In genomic region chr2:181411105-181411849, GRCh38 we compare ENCODE assay signal across 9 cellular contexts. TPM values are rescaled to one million over a fixed set of nuclear protein-coding genes. Genes with fewer than 3 reads are reported as not detected.
DNase-seq lines count a peak whose midpoint lies in the region; ATAC-seq lines count a peak whose summit lies in the region.
"Had no signal": no experiment of that assay in that cellular context is flagged by ENCODE, and none has a peak within 500 bp of the region (broad histone marks: within the 10 kb centered on the region; RNA-seq: fewer than 3 reads in every experiment).

No MANE protein-coding gene starts in this region.

- POLR2A ChIA-PET in naive thymus-derived CD4-positive, alpha-beta T cell (lab: Charles Lee) = no interaction called here

- H3K27ac Mint-ChIP-seq in naive thymus-derived CD4-positive, alpha-beta T cell = peak overlapping the region in 1 of 9 donors; percentile 20
- no peak overlapping the region for H3K27ac Mint-ChIP-seq in activated T-cell treated with anti-CD3 and anti-CD28 coated beads, Interleukin-2, amount 50 U/mL, for 24 hours
- H3K27ac Mint-ChIP-seq: CD8-positive, alpha-beta T cell had no signal

- H3K27me3 ChIP-seq in BLaER1 = no peaks in the 10 kb centered on the region
- no peaks in the 10 kb centered on the region for H3K27me3 ChIP-seq in naive thymus-derived CD4-positive, alpha-beta T cell (ENCODE audit: control insufficient read depth in 2 of 2, insufficient read depth in 2 of 2, low read length in 2 of 2)

- peak overlapping the region; percentile 96 for H3K27ac ChIP-seq in BLaER1
- no peak overlapping the region for H3K27ac ChIP-seq in naive thymus-derived CD4-positive, alpha-beta T cell (ENCODE audit: low read depth, low read length)

- H3K4me2 ChIP-seq in BLaER1 = peak overlapping the region; percentile 81

- intact Hi-C loops in naive thymus-derived CD4-positive, alpha-beta T cell (cut with micrococcal nuclease) = no loop called here

- H3K4me1 ChIP-seq in BLaER1 = peaks cover 65% of the 10 kb centered on the region
- no peaks in the 10 kb centered on the region for H3K4me1 ChIP-seq in naive thymus-derived CD4-positive, alpha-beta T cell (ENCODE audit: control insufficient read depth in 2 of 2, insufficient read depth in 2 of 2, low read length in 2 of 2)

- no peak overlapping the region for H3K4me3 Mint-ChIP-seq in naive thymus-derived CD4-positive, alpha-beta T cell
- H3K4me3 Mint-ChIP-seq in activated T-cell treated with anti-CD3 and anti-CD28 coated beads, Interleukin-2, amount 50 U/mL, for 24 hours = no peak overlapping the region
- H3K4me3 Mint-ChIP-seq: CD8-positive, alpha-beta T cell had no signal

- H3K9ac ChIP-seq in BLaER1 = peak overlapping the region; percentile 77

- H3K9me3 ChIP-seq in BLaER1 = peaks cover 44% of the 10 kb centered on the region
- H3K9me3 ChIP-seq in naive thymus-derived CD4-positive, alpha-beta T cell (ENCODE audit: control insufficient read depth in 2 of 3, low read length in 3 of 3) = no peaks in the 10 kb centered on the region

- peak overlapping the region; percentile 49; the same call in 1 of the 2 replicates for H3K4me3 ChIP-seq in BLaER1
- no peak overlapping the region for H3K4me3 ChIP-seq in naive thymus-derived CD4-positive, alpha-beta T cell (ENCODE audit: low read length)

- DNase-seq in NCI-H774 (lab: John Stamatoyannopoulos, UW) = peak; percentile 60
- no peak for DNase-seq in naive thymus-derived CD4-positive, alpha-beta T cell
- no peak for DNase-seq in occipital lobe (lab: John Stamatoyannopoulos, UW)
- no peak for DNase-seq in SW 1271 (lab: John Stamatoyannopoulos, UW)
- DNase-seq in activated T-cell treated with anti-CD3 and anti-CD28 coated beads, Interleukin-2, amount 50 U/mL, for 24 hours = no peak

- peaks cover 8 to 42% (median 30%) of the 10 kb centered on the region in 11 donors for H3K9me3 Mint-ChIP-seq in naive thymus-derived CD4-positive, alpha-beta T cell
- peaks cover 30% of the 10 kb centered on the region for H3K9me3 Mint-ChIP-seq in activated T-cell treated with anti-CD3 and anti-CD28 coated beads, Interleukin-2, amount 50 U/mL, for 24 hours

- H3K27me3 Mint-ChIP-seq in naive thymus-derived CD4-positive, alpha-beta T cell = no peaks in the 10 kb centered on the region
- no peaks in the 10 kb centered on the region for H3K27me3 Mint-ChIP-seq in activated T-cell treated with anti-CD3 and anti-CD28 coated beads, Interleukin-2, amount 50 U/mL, for 24 hours

- H4K20me1 ChIP-seq in BLaER1 = no peaks in the 10 kb centered on the region

- ATAC-seq in GM19438 (IDR thresholded peaks at IDR 0.05; ENCODE audit: low read depth, unreplicated experiment) = peak; percentile 97
- peak; percentile 99 for ATAC-seq in HG03432 (IDR thresholded peaks at IDR 0.05; ENCODE audit: unreplicated experiment)
- peak; percentile 18 for ATAC-seq in naive thymus-derived CD4-positive, alpha-beta T cell
- ATAC-seq: CD8-positive, alpha-beta T cell had no signal

- H3K4me1 Mint-ChIP-seq in naive thymus-derived CD4-positive, alpha-beta T cell = peaks cover 4 to 10% (median 5%) of the 10 kb centered on the region in 7 donors
- H3K4me1 Mint-ChIP-seq in activated T-cell treated with anti-CD3 and anti-CD28 coated beads, Interleukin-2, amount 50 U/mL, for 24 hours (ENCODE audit: low read depth) = peaks cover 7% of the 10 kb centered on the region

- CTCF ChIA-PET in naive thymus-derived CD4-positive, alpha-beta T cell (lab: Charles Lee) = no interaction called here

- no peaks in the 10 kb centered on the region; the same call in 1 of the 2 replicates for H3K36me3 ChIP-seq in BLaER1
- H3K36me3 ChIP-seq in naive thymus-derived CD4-positive, alpha-beta T cell (ENCODE audit: control insufficient read depth in 2 of 3, insufficient read depth in 3 of 3, low read length in 3 of 3) = no peaks in the 10 kb centered on the region

- peaks cover 18 to 61% (median 30%) of the 10 kb centered on the region in 5 donors for H3K36me3 Mint-ChIP-seq in naive thymus-derived CD4-positive, alpha-beta T cell
- peaks cover 5% of the 10 kb centered on the region for H3K36me3 Mint-ChIP-seq in activated T-cell treated with anti-CD3 and anti-CD28 coated beads, Interleukin-2, amount 50 U/mL, for 24 hours (ENCODE audit: low read depth)

RNA-seq across cellular contexts. Expression of gene ITGA4, which starts 45.9 kb away (rescaled TPM):
- total RNA-seq in naive thymus-derived CD4-positive, alpha-beta T cell = 100 to 1,000 TPM; 135 to 212 (median 159) TPM
- 100 to 1,000 TPM in 1 of 2 donors, 10 to 100 TPM in 1; 66.9 to 121 TPM for polyA plus RNA-seq in naive thymus-derived CD4-positive, alpha-beta T cell
- total RNA-seq in occipital lobe = 8.7 TPM

Comparison
In these comparisons a context has a peak if more than half of its experiments do, and no peak if none do; other contexts are left out.
1. ATAC-seq: peak in every context shown above with its lines; median percentile 99 in HG03432; 97 in GM19438; 18 in naive thymus-derived CD4-positive, alpha-beta T cell.
2. RNA of gene ITGA4, which starts 45.9 kb away (total RNA-seq): 135 to 212 TPM in naive thymus-derived CD4-positive, alpha-beta T cell; 8.7 TPM in occipital lobe (single experiment); every median in the first group is over 10 times any median in the second.